Comparison of ENCODE assay signal across 16 cellular contexts in genomic region chr2:163210430-163210918, GRCh38.
A peak's percentile ranks its signal among the peaks of the same experiment; 100 is the strongest.
DNase-seq lines count a peak whose midpoint lies in the region; ATAC-seq and TF ChIP-seq lines count a peak whose summit lies in the region.
"Had no signal": no experiment of that assay in that cellular context is flagged by ENCODE, and none has a peak within 500 bp of the region (broad histone marks: within the 10 kb centered on the region; RNA-seq: fewer than 3 reads in every experiment).

No MANE protein-coding gene starts in this region.

- H3K27ac Mint-ChIP-seq in CD4-positive, alpha-beta T cell: no peak overlapping the region
- H3K27ac Mint-ChIP-seq: naive B cell had no signal

- H3K9me3 ChIP-seq in CD4-positive, alpha-beta T cell (ENCODE audit: control insufficient read depth, low read length): no peaks in the 10 kb centered on the region
- H3K9me3 ChIP-seq in sigmoid colon: no peaks in the 10 kb centered on the region

- H3K27ac ChIP-seq in CD4-positive, alpha-beta T cell (ENCODE audit: low read depth, low read length): no peak overlapping the region
- no peak overlapping the region for H3K27ac ChIP-seq in sigmoid colon
- H3K27ac ChIP-seq: C4-2B, cardiac muscle cell, hepatocyte had no signal

- peaks cover 4% of the 10 kb centered on the region for H3K9me3 Mint-ChIP-seq in CD4-positive, alpha-beta T cell
- H3K9me3 Mint-ChIP-seq: naive B cell had no signal

- H3K4me1 ChIP-seq in sigmoid colon: no peaks in the 10 kb centered on the region

- TF ChIP-seq CTCF in CD4-positive, alpha-beta T cell (IDR thresholded peaks at IDR 0.05): no peak
- no peak for TF ChIP-seq CTCF in sigmoid colon (IDR thresholded peaks at IDR 0.05)

- no peaks in the 10 kb centered on the region for H3K36me3 ChIP-seq in sigmoid colon
- H3K36me3 ChIP-seq: cardiac muscle cell had no signal

- H3K27me3 Mint-ChIP-seq in CD4-positive, alpha-beta T cell: no peaks in the 10 kb centered on the region
- H3K27me3 Mint-ChIP-seq: naive B cell had no signal

- intact Hi-C loops in CD4-positive, alpha-beta T cell (cut with DNase I, micrococcal nuclease): no loop called here
- intact Hi-C loops in sigmoid colon (cut with DNase I): no loop called here

- WGBS in sigmoid colon, 2 donors: 73 to 88% methylated on average over 1 of the region's 1 CpG

- CTCF ChIA-PET in CD4-positive, alpha-beta T cell (lab: Charles Lee): no interaction called here

- in situ Hi-C loops in ACHN (cut with HindIII; ENCODE audit: low pct_ligation_motif_present, low pct_unique_long_range_greater_than_20kb, low sequenced_read_pairs): no loop called here

- ATAC-seq in HG03520 (IDR thresholded peaks at IDR 0.05; ENCODE audit: unreplicated experiment): no peak
- ATAC-seq in CD4-positive, alpha-beta T cell (ENCODE audit: poor library complexity): no peak

- no peaks in the 10 kb centered on the region for H3K36me3 Mint-ChIP-seq in CD4-positive, alpha-beta T cell (ENCODE audit: low read depth)
- H3K36me3 Mint-ChIP-seq: naive B cell had no signal

- no peaks in the 10 kb centered on the region for H3K27me3 ChIP-seq in CD4-positive, alpha-beta T cell (ENCODE audit: control insufficient read depth, insufficient read depth, low read length)
- no peaks in the 10 kb centered on the region for H3K27me3 ChIP-seq in sigmoid colon
- H3K27me3 ChIP-seq: cardiac muscle cell, hepatocyte had no signal

- no peak overlapping the region for H3K4me3 Mint-ChIP-seq in CD4-positive, alpha-beta T cell
- H3K4me3 Mint-ChIP-seq: naive B cell had no signal

- no peaks in the 10 kb centered on the region for H3K4me1 Mint-ChIP-seq in CD4-positive, alpha-beta T cell (ENCODE audit: low read depth)
- H3K4me1 Mint-ChIP-seq: naive B cell had no signal

- TF ChIP-seq POLR2A in sigmoid colon (IDR thresholded peaks at IDR 0.05): no peak

- POLR2A ChIA-PET in CD4-positive, alpha-beta T cell (lab: Charles Lee): no interaction called here

- no peak overlapping the region for H3K4me3 ChIP-seq in sigmoid colon
- H3K4me3 ChIP-seq: cardiac muscle cell, hepatocyte had no signal

- no peak for TF ChIP-seq EP300 in sigmoid colon (IDR thresholded peaks at IDR 0.05)

- peak; percentile 42 for DNase-seq in AG20443 (ENCODE audit: low spot score)
- DNase-seq in HS-5 (ENCODE audit: low read depth): peak; percentile 77
- peak; percentile 11 for DNase-seq in brain pericyte (ENCODE audit: low read depth, low spot score)
- DNase-seq in iris pigment epithelial cell (ENCODE audit: low read depth): peak; percentile 84
- DNase-seq in ACHN: no peak
- DNase-seq in CD4-positive, alpha-beta T cell: no peak
- DNase-seq in sigmoid colon: no peak
- DNase-seq: activated gamma-delta T cell; naive B cell; NCI-H1694; NCI-H748 treated with DMSO at 0.1 percent for 48 hours; stimulated activated CD4-positive, alpha-beta T cell treated with anti-CD3 and anti-CD28 coated beads, Interleukin-2, amount 100 ng/mL, for 24 hours had no signal

Comparison
In these comparisons a context has a peak if more than half of its experiments do, and no peak if none do; other contexts are left out.
1. DNase-seq: peak in AG20443 (single experiment), HS-5 (single experiment), brain pericyte (single experiment) and iris pigment epithelial cell (single experiment); none in ACHN (single experiment), CD4-positive, alpha-beta T cell (0 of 10) and sigmoid colon (single experiment).